In the genomic region with DNA sequence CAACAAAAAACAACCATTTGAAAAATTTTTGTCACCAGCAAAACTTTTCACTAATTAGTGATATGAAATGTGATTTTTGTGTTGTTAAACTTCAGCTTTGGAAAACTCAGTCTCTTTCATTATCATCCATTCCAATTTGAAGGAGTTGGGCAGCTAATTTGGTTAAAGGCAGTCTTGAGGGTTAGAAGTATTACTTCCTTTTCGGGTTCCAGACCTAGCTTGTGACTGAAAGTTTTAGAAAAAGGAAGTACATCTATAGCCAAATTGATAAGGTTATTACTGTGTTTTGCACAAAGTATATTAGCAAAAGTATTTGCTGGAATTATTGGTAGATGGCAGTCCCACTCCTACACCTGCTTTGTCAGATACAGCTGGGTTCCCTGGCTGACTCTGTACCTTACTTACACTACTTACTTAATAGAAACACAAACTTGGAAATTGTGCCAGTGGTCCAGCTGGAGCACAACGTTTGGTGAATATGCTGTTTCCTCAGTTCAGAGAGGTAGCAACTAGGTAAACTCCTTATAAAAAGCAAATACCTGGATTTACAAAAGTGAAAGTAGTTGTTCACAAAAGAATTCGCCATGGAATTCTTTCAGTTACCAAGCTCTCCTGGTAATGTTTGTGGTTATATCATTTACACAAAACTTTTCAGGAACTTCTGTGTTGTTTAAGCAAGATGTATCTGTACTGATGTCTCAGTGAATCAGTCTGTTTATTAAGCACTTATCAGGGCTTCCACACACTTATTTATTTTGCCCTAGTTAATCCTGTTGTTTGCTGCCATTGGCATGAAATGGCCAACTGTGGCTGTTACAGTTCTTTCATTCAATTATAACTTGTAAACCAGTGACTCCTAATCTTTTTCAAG, we compare ENCODE assay signal across 10 cellular contexts. TPM values are rescaled to one million over a fixed set of nuclear protein-coding genes. Genes with fewer than 3 reads are reported as not detected.
A peak's percentile ranks its signal among the peaks of the same experiment; 100 is the strongest.
DNase-seq lines count a peak whose midpoint lies in the region; ATAC-seq and TF ChIP-seq lines count a peak whose summit lies in the region.
"Had no signal": no experiment of that assay in that cellular context is flagged by ENCODE, and none has a peak within 500 bp of the region (broad histone marks: within the 10 kb centered on the region; RNA-seq: fewer than 3 reads in every experiment).

No MANE protein-coding gene starts in this region.

- H3K9me3 ChIP-seq in DOHH2 (ENCODE audit: control insufficient read depth, insufficient read depth, low read length) (no peaks in the 10 kb centered on the region), body of pancreas (no peaks in the 10 kb centered on the region)
- H3K9me3 ChIP-seq: thoracic aorta had no signal

- H3K36me3 ChIP-seq in DOHH2 (ENCODE audit: control insufficient read depth, low read length) (peaks cover 94% of the 10 kb centered on the region), body of pancreas (replicated peaks in 1 of 2; ENCODE audit: insufficient read depth in 1 of 2, low read depth in 2 of 2) (peaks cover 5 to 6% of the 10 kb centered on the region in 2 donors)

- TF ChIP-seq POLR2A in body of pancreas (IDR thresholded peaks at IDR 0.05): no peak

- H3K4me3 ChIP-seq in DOHH2 (ENCODE audit: low read length) (no peak overlapping the region), body of pancreas (no peak overlapping the region)
- H3K4me3 ChIP-seq: thoracic aorta had no signal

- H3K9me2 ChIP-seq in DOHH2 (replicated peaks; ENCODE audit: control insufficient read depth, low read length): no peaks in the 10 kb centered on the region

- H3K27ac ChIP-seq in DOHH2 (ENCODE audit: low read depth, low read length): peak overlapping the region; percentile 28; the same call in 1 of the 2 replicates
- peak overlapping the region in 2 of 4 donors; percentile 2 to 41 for H3K27ac ChIP-seq in body of pancreas
- H3K27ac ChIP-seq: thoracic aorta had no signal

- intact Hi-C loops in body of pancreas (cut with DNase I): no loop called here
- intact Hi-C loops in activated CD8-positive, alpha-beta T cell treated with anti-CD3 and anti-CD28 coated beads for 36 hours (cut with micrococcal nuclease): no loop called here

- H3K27me3 ChIP-seq in DOHH2 (ENCODE audit: control insufficient read depth, low read length) (no peaks in the 10 kb centered on the region), body of pancreas (no peaks in the 10 kb centered on the region)

- no peak overlapping the region for H3K4me2 ChIP-seq in DOHH2 (ENCODE audit: low read length)

- no peak overlapping the region for H3K27ac Mint-ChIP-seq in activated CD8-positive, alpha-beta T cell treated with anti-CD3 and anti-CD28 coated beads for 36 hours
- no peak overlapping the region for H3K27ac Mint-ChIP-seq in activated T-cell treated with anti-CD3 and anti-CD28 coated beads, Interleukin-2, amount 50 U/mL, for 72 hours
- H3K27ac Mint-ChIP-seq: activated naive CD4-positive, alpha-beta T cell treated with anti-CD3 and anti-CD28 coated beads, Interleukin-2, amount 50 U/mL, for 24 hours had no signal

- H3K79me2 ChIP-seq in DOHH2 (ENCODE audit: control insufficient read depth, low read length): peaks cover 33% of the 10 kb centered on the region

- H3F3A ChIP-seq in DOHH2 (ENCODE audit: control insufficient read depth, insufficient read depth): peaks cover 23% of the 10 kb centered on the region

- no peaks in the 10 kb centered on the region; the same call in 1 of the 2 replicates for H4K20me1 ChIP-seq in DOHH2 (ENCODE audit: control insufficient read depth, insufficient read depth, low read depth, low read length)

- H3K4me1 ChIP-seq in DOHH2 (ENCODE audit: control insufficient read depth, low read length) (peaks cover 31% of the 10 kb centered on the region), body of pancreas (peaks cover 14% of the 10 kb centered on the region)

- peaks cover 40% of the 10 kb centered on the region for H3K36me3 Mint-ChIP-seq in activated CD8-positive, alpha-beta T cell treated with anti-CD3 and anti-CD28 coated beads for 36 hours (ENCODE audit: low read depth)
- H3K36me3 Mint-ChIP-seq in activated T-cell treated with anti-CD3 and anti-CD28 coated beads, Interleukin-2, amount 50 U/mL, for 72 hours (ENCODE audit: insufficient read depth in 2 of 2): peaks cover 9 to 29% of the 10 kb centered on the region in 2 donors

- ATAC-seq in GM21515 (IDR thresholded peaks at IDR 0.05; ENCODE audit: unreplicated experiment) (peak; percentile 78), HG03469 (IDR thresholded peaks at IDR 0.05; ENCODE audit: unreplicated experiment) (peak; percentile 67), body of pancreas (no peak)
- ATAC-seq in activated CD8-positive, alpha-beta T cell treated with anti-CD3 and anti-CD28 coated beads for 36 hours: no peak
- no peak for ATAC-seq in activated T-cell treated with anti-CD3 and anti-CD28 coated beads, Interleukin-2, amount 50 U/mL, for 72 hours (replicated peaks in 1 of 2)

- H3K4me1 Mint-ChIP-seq in activated CD8-positive, alpha-beta T cell treated with anti-CD3 and anti-CD28 coated beads for 36 hours (ENCODE audit: low read depth): peaks cover 8% of the 10 kb centered on the region
- no peaks in the 10 kb centered on the region for H3K4me1 Mint-ChIP-seq in activated T-cell treated with anti-CD3 and anti-CD28 coated beads, Interleukin-2, amount 50 U/mL, for 72 hours (ENCODE audit: low read depth)

- CTCF ChIA-PET in activated CD8-positive, alpha-beta T cell treated with anti-CD3 and anti-CD28 coated beads for 36 hours (lab: Charles Lee): interaction anchor here (0.6 kb wide), 1 partner anchor 73 kb away, joined by 3 read pairs; no protein-coding TSS in a partner anchor

- DNase-seq in body of pancreas: peak; percentile 20 to 65 (median 41)
- DNase-seq in NCI-H2029 (lab: John Stamatoyannopoulos, UW): no peak
- DNase-seq in activated CD8-positive, alpha-beta T cell treated with anti-CD3 and anti-CD28 coated beads for 36 hours: no peak
- no peak for DNase-seq in stimulated activated CD4-positive, alpha-beta T cell treated with anti-CD3 and anti-CD28 coated beads, Interleukin-4, amount 100 ng/mL, for 4 hours
- DNase-seq in activated T-cell treated with anti-CD3 and anti-CD28 coated beads, Interleukin-2, amount 50 U/mL, for 72 hours: no peak

- POLR2A ChIA-PET in activated CD8-positive, alpha-beta T cell treated with anti-CD3 and anti-CD28 coated beads for 36 hours (lab: Charles Lee): no interaction called here

- no peaks in the 10 kb centered on the region for H3K27me3 Mint-ChIP-seq in activated CD8-positive, alpha-beta T cell treated with anti-CD3 and anti-CD28 coated beads for 36 hours
- H3K27me3 Mint-ChIP-seq in activated T-cell treated with anti-CD3 and anti-CD28 coated beads, Interleukin-2, amount 50 U/mL, for 72 hours (ENCODE audit: low read depth): no peaks in the 10 kb centered on the region
- H3K27me3 Mint-ChIP-seq: activated naive CD4-positive, alpha-beta T cell treated with anti-CD3 and anti-CD28 coated beads, Interleukin-2, amount 50 U/mL, for 24 hours had no signal

- no peak for TF ChIP-seq CTCF in DOHH2 (IDR thresholded peaks at IDR 0.05; ENCODE audit: low read depth, low read length, poor library complexity, severe bottlenecking)
- TF ChIP-seq CTCF in body of pancreas (IDR thresholded peaks at IDR 0.05): no peak
- no peak for TF ChIP-seq CTCF in activated CD8-positive, alpha-beta T cell treated with anti-CD3 and anti-CD28 coated beads for 36 hours (IDR thresholded peaks at IDR 0.05)

- H3K4me3 Mint-ChIP-seq in activated CD8-positive, alpha-beta T cell treated with anti-CD3 and anti-CD28 coated beads for 36 hours: no peak overlapping the region
- H3K4me3 Mint-ChIP-seq in activated T-cell treated with anti-CD3 and anti-CD28 coated beads, Interleukin-2, amount 50 U/mL, for 72 hours: no peak overlapping the region
- H3K4me3 Mint-ChIP-seq: activated naive CD4-positive, alpha-beta T cell treated with anti-CD3 and anti-CD28 coated beads, Interleukin-2, amount 50 U/mL, for 24 hours had no signal

- WGBS in body of pancreas, 2 donors: 48 to 51% methylated on average over 3 of the region's 3 CpGs

- no peaks in the 10 kb centered on the region for H3K9me3 Mint-ChIP-seq in activated CD8-positive, alpha-beta T cell treated with anti-CD3 and anti-CD28 coated beads for 36 hours
- no peaks in the 10 kb centered on the region for H3K9me3 Mint-ChIP-seq in activated T-cell treated with anti-CD3 and anti-CD28 coated beads, Interleukin-2, amount 50 U/mL, for 72 hours
- H3K9me3 Mint-ChIP-seq: activated naive CD4-positive, alpha-beta T cell treated with anti-CD3 and anti-CD28 coated beads, Interleukin-2, amount 50 U/mL, for 24 hours had no signal

RNA-seq across cellular contexts. Expression of a gene that starts 31.6 kb away (rescaled TPM):
- total RNA-seq in body of pancreas: 10 to 100 TPM; 12.5 to 13.2 TPM
- 10 to 100 TPM; 28.0 to 30.0 TPM for total RNA-seq in activated CD8-positive, alpha-beta T cell treated with anti-CD3 and anti-CD28 coated beads for 36 hours
- total RNA-seq in activated T-cell treated with anti-CD3 and anti-CD28 coated beads, Interleukin-2, amount 50 U/mL, for 72 hours: 10 to 100 TPM; 21.3 to 21.6 TPM

Comparison
In these comparisons a context has a peak if more than half of its experiments do, and no peak if none do; other contexts are left out.
1. ATAC-seq: peak in GM21515 (single experiment) and HG03469 (single experiment); none in body of pancreas (single experiment), activated CD8-positive, alpha-beta T cell treated with anti-CD3 and anti-CD28 coated beads for 36 hours (single experiment) and activated T-cell treated with anti-CD3 and anti-CD28 coated beads, Interleukin-2, amount 50 U/mL, for 72 hours (0 of 2).
2. DNase-seq: peak in body of pancreas (4 of 4); none in NCI-H2029 (single experiment), activated CD8-positive, alpha-beta T cell treated with anti-CD3 and anti-CD28 coated beads for 36 hours (single experiment), stimulated activated CD4-positive, alpha-beta T cell treated with anti-CD3 and anti-CD28 coated beads, Interleukin-4, amount 100 ng/mL, for 4 hours (0 of 2) and activated T-cell treated with anti-CD3 and anti-CD28 coated beads, Interleukin-2, amount 50 U/mL, for 72 hours (0 of 2).